In genomic region chr2:43852196-43852730, GRCh38 we compare ENCODE assay signal across 1 cellular context.
TF ChIP-seq lines count a peak whose summit lies in the region.

No MANE protein-coding gene starts in this region.

TF ChIP-seq in K562, 482 proteins besides CTCF, POLR2A, EP300 and RAD21 (continued from another document):
- no peak for TF ChIP-seq ZNF318 (IDR thresholded peaks at IDR 0.05; ENCODE audit: borderline replicate concordance in 1 of 2, low read depth in 1 of 2)
- no peak for TF ChIP-seq U2AF1 (optimal IDR thresholded peaks at IDR 0.05; ENCODE audit: low read depth, low read length)
- TF ChIP-seq ELF4 (CRISPR knock-in tag; IDR thresholded peaks at IDR 0.05) = no peak
- no peak for TF ChIP-seq BCLAF1 (IDR thresholded peaks at IDR 0.05; ENCODE audit: borderline replicate concordance in 1 of 2, control insufficient read depth in 1 of 2, low read depth in 2 of 2, low read length in 1 of 2)
- no peak for TF ChIP-seq HINFP (tag; conservative IDR thresholded peaks at IDR 0.05; ENCODE audit: low read depth)
- no peak for TF ChIP-seq MBD2 (IDR thresholded peaks at IDR 0.05; ENCODE audit: borderline replicate concordance, low read depth)
- no peak for TF ChIP-seq CREB5 (CRISPR knock-in tag; IDR thresholded peaks at IDR 0.05)
- no peak for TF ChIP-seq NCOR1 (IDR thresholded peaks at IDR 0.05)
- no peak for TF ChIP-seq C11orf30 (IDR thresholded peaks at IDR 0.05; ENCODE audit: low read depth)
TF ChIP-seq in K562: peak in this region for 0.
